1 cellular context compared by ENCODE assay signal in genomic region chr10:78972947-78973900, GRCh38.
TF ChIP-seq lines count a peak whose summit lies in the region.

No MANE protein-coding gene starts in this region.

TF ChIP-seq in HCT116, 20 proteins besides CTCF, POLR2A, EP300 and RAD21 (continued from another document):
- TF ChIP-seq ZBTB33 (IDR thresholded peaks at IDR 0.05; ENCODE audit: extremely low read depth, insufficient replicate concordance, low read length), result no peak
- no peak for TF ChIP-seq REST (IDR thresholded peaks at IDR 0.05; ENCODE audit: low read depth)
- TF ChIP-seq SP1 (IDR thresholded peaks at IDR 0.05; ENCODE audit: low read depth), result no peak
- no peak for TF ChIP-seq JUND (IDR thresholded peaks at IDR 0.05)
- no peak for TF ChIP-seq EZH2phosphoT487 (IDR thresholded peaks at IDR 0.05; ENCODE audit: borderline replicate concordance)
- TF ChIP-seq YY1 (IDR thresholded peaks at IDR 0.05; ENCODE audit: extremely low read depth, insufficient replicate concordance, low read depth, low read length), result no peak
- TF ChIP-seq ELF1 (IDR thresholded peaks at IDR 0.05; ENCODE audit: borderline replicate concordance, low read depth), result no peak
- TF ChIP-seq EGR1 (IDR thresholded peaks at IDR 0.05; ENCODE audit: low read depth), result no peak
